In the genomic region with DNA sequence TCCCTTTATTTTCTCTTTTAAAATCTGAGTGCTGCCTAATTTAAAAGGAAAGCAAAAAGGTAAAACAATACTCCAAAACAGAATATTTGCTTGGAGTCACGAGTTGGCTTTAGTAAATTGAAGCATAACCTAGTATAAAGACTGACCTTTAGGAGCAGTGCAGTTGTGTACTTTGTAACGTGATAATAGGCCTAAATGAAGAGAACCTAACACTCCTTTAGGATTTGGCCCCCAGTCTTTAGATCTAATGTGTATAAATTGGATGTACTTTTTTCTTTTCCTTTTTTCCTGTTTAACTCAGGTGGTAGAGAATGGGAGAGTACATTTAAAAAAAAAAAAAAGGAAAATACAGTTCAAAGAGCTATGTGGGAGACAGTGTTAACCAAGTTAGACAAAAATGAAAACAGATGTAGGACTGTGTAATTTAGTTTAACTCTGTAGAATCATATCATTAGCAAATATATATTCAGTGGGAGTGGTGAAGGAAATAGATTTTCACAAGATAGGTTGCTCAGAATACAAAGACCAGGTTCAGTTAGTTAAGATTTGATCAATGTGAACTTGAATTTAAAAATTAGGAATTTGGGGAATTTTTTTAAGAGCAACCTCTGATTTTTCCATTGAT, we compare ENCODE assay signal across 2 cellular contexts.
TF ChIP-seq lines count a peak whose summit lies in the region.

No MANE protein-coding gene starts in this region.

TF ChIP-seq in GM23338, 12 proteins besides CTCF, POLR2A, EP300 and RAD21 (continued from another document):
- TF ChIP-seq ZNF462 (CRISPR knock-in tag; IDR thresholded peaks at IDR 0.05): no peak

TF ChIP-seq in HepG2, 621 proteins besides CTCF, POLR2A, EP300 and RAD21 (continued from another document and continues in another):
- TF ChIP-seq, protein P1, sequence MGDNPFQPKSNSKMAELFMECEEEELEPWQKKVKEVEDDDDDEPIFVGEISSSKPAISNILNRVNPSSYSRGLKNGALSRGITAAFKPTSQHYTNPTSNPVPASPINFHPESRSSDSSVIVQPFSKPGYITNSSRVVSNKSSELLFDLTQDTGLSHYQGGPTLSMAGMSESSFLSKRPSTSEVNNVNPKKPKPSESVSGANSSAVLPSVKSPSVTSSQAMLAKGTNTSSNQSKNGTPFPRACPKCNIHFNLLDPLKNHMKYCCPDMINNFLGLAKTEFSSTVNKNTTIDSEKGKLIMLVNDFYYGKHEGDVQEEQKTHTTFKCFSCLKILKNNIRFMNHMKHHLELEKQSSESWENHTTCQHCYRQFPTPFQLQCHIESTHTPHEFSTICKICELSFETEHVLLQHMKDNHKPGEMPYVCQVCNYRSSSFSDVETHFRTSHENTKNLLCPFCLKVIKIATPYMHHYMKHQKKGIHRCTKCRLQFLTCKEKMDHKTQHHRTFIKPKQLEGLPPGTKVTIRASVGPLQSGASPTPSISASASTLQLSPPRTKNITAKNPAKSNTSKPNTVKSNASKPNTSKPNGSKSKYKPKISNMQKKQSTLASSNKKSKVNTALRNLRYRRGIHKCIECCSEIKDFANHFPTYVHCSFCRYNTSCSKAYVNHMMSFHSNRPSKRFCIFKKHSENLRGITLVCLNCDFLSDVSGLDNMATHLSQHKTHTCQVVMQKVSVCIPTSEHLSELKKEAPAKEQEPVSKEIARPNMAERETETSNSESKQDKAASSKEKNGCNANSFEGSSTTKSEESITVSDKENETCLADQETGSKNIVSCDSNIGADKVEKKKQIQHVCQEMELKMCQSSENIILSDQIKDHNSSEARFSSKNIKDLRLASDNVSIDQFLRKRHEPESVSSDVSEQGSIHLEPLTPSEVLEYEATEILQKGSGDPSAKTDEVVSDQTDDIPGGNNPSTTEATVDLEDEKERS (CRISPR knock-in tag; IDR thresholded peaks at IDR 0.05): no peak
- TF ChIP-seq FIP1L1 (IDR thresholded peaks at IDR 0.05; ENCODE audit: borderline replicate concordance, insufficient read depth, low read depth, low read length): no peak
- no peak for TF ChIP-seq RCOR2 (CRISPR knock-in tag; IDR thresholded peaks at IDR 0.05)
- TF ChIP-seq BRCA1 (CRISPR knock-in tag; IDR thresholded peaks at IDR 0.05): no peak
- TF ChIP-seq SAP130 (CRISPR knock-in tag; IDR thresholded peaks at IDR 0.05; ENCODE audit: low read depth): peak; percentile 37
- no peak for TF ChIP-seq FOXA1 (IDR thresholded peaks at IDR 0.05)
- TF ChIP-seq FOXA1 (CRISPR knock-in tag; IDR thresholded peaks at IDR 0.05): peak; percentile 85
- 0 out of 2 replicates have a peak, but pooled peaks have one; percentile 21 for TF ChIP-seq RARA (CRISPR knock-in tag; IDR thresholded peaks at IDR 0.05)
- no peak for TF ChIP-seq PAX8 (CRISPR knock-in tag; IDR thresholded peaks at IDR 0.05; ENCODE audit: borderline replicate concordance)
- no peak for TF ChIP-seq FOXO1 (CRISPR knock-in tag; IDR thresholded peaks at IDR 0.05)
- TF ChIP-seq SP4 (CRISPR knock-in tag; IDR thresholded peaks at IDR 0.05): no peak
- TF ChIP-seq, protein P2, sequence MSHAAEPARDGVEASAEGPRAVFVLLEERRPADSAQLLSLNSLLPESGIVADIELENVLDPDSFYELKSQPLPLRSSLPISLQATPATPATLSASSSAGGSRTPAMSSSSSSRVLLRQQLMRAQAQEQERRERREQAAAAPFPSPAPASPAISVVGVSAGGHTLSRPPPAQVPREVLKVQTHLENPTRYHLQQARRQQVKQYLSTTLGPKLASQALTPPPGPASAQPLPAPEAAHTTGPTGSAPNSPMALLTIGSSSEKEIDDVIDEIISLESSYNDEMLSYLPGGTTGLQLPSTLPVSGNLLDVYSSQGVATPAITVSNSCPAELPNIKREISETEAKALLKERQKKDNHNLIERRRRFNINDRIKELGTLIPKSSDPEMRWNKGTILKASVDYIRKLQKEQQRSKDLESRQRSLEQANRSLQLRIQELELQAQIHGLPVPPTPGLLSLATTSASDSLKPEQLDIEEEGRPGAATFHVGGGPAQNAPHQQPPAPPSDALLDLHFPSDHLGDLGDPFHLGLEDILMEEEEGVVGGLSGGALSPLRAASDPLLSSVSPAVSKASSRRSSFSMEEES (CRISPR knock-in tag; IDR thresholded peaks at IDR 0.05): peak; percentile 95
- TF ChIP-seq, protein P3, sequence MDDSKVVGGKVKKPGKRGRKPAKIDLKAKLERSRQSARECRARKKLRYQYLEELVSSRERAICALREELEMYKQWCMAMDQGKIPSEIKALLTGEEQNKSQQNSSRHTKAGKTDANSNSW (CRISPR knock-in tag; IDR thresholded peaks at IDR 0.05; ENCODE audit: borderline replicate concordance): no peak
- TF ChIP-seq, protein P4, sequence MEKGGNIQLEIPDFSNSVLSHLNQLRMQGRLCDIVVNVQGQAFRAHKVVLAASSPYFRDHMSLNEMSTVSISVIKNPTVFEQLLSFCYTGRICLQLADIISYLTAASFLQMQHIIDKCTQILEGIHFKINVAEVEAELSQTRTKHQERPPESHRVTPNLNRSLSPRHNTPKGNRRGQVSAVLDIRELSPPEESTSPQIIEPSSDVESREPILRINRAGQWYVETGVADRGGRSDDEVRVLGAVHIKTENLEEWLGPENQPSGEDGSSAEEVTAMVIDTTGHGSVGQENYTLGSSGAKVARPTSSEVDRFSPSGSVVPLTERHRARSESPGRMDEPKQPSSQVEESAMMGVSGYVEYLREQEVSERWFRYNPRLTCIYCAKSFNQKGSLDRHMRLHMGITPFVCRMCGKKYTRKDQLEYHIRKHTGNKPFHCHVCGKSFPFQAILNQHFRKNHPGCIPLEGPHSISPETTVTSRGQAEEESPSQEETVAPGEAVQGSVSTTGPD (CRISPR knock-in tag; IDR thresholded peaks at IDR 0.05): no peak
- TF ChIP-seq, protein P5, sequence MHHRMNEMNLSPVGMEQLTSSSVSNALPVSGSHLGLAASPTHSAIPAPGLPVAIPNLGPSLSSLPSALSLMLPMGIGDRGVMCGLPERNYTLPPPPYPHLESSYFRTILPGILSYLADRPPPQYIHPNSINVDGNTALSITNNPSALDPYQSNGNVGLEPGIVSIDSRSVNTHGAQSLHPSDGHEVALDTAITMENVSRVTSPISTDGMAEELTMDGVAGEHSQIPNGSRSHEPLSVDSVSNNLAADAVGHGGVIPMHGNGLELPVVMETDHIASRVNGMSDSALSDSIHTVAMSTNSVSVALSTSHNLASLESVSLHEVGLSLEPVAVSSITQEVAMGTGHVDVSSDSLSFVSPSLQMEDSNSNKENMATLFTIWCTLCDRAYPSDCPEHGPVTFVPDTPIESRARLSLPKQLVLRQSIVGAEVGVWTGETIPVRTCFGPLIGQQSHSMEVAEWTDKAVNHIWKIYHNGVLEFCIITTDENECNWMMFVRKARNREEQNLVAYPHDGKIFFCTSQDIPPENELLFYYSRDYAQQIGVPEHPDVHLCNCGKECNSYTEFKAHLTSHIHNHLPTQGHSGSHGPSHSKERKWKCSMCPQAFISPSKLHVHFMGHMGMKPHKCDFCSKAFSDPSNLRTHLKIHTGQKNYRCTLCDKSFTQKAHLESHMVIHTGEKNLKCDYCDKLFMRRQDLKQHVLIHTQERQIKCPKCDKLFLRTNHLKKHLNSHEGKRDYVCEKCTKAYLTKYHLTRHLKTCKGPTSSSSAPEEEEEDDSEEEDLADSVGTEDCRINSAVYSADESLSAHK (CRISPR knock-in tag; IDR thresholded peaks at IDR 0.05; ENCODE audit: borderline replicate concordance): no peak
- TF ChIP-seq SNAPC5 (CRISPR knock-in tag; IDR thresholded peaks at IDR 0.05; ENCODE audit: borderline replicate concordance): no peak
- TF ChIP-seq HNF4G (IDR thresholded peaks at IDR 0.05; ENCODE audit: borderline replicate concordance, low read depth, low read length): no peak
- no peak for TF ChIP-seq HNF4G (CRISPR knock-in tag; IDR thresholded peaks at IDR 0.05; ENCODE audit: borderline replicate concordance, low read depth)
- TF ChIP-seq, protein P6, sequence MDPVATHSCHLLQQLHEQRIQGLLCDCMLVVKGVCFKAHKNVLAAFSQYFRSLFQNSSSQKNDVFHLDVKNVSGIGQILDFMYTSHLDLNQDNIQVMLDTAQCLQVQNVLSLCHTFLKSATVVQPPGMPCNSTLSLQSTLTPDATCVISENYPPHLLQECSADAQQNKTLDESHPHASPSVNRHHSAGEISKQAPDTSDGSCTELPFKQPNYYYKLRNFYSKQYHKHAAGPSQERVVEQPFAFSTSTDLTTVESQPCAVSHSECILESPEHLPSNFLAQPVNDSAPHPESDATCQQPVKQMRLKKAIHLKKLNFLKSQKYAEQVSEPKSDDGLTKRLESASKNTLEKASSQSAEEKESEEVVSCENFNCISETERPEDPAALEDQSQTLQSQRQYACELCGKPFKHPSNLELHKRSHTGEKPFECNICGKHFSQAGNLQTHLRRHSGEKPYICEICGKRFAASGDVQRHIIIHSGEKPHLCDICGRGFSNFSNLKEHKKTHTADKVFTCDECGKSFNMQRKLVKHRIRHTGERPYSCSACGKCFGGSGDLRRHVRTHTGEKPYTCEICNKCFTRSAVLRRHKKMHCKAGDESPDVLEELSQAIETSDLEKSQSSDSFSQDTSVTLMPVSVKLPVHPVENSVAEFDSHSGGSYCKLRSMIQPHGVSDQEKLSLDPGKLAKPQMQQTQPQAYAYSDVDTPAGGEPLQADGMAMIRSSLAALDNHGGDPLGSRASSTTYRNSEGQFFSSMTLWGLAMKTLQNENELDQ (CRISPR knock-in tag; IDR thresholded peaks at IDR 0.05; ENCODE audit: borderline replicate concordance): no peak
- no peak for TF ChIP-seq MTA1 (CRISPR knock-in tag; IDR thresholded peaks at IDR 0.05; ENCODE audit: borderline replicate concordance)
- TF ChIP-seq ZNF333 (CRISPR knock-in tag; IDR thresholded peaks at IDR 0.05; ENCODE audit: borderline replicate concordance): no peak
- peak; percentile 81 for TF ChIP-seq FOXA3 (CRISPR knock-in tag; IDR thresholded peaks at IDR 0.05)
- TF ChIP-seq, protein P7, sequence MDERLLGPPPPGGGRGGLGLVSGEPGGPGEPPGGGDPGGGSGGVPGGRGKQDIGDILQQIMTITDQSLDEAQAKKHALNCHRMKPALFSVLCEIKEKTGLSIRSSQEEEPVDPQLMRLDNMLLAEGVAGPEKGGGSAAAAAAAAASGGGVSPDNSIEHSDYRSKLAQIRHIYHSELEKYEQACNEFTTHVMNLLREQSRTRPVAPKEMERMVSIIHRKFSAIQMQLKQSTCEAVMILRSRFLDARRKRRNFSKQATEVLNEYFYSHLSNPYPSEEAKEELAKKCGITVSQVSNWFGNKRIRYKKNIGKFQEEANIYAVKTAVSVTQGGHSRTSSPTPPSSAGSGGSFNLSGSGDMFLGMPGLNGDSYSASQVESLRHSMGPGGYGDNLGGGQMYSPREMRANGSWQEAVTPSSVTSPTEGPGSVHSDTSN (CRISPR knock-in tag; IDR thresholded peaks at IDR 0.05): no peak
- peak; percentile 80 for TF ChIP-seq PPARG (CRISPR knock-in tag; conservative IDR thresholded peaks at IDR 0.05)
- no peak for TF ChIP-seq BRD4 (CRISPR knock-in tag; IDR thresholded peaks at IDR 0.05)
- TF ChIP-seq ZBTB1 (CRISPR knock-in tag; IDR thresholded peaks at IDR 0.05; ENCODE audit: borderline replicate concordance): no peak
- TF ChIP-seq, protein P8, sequence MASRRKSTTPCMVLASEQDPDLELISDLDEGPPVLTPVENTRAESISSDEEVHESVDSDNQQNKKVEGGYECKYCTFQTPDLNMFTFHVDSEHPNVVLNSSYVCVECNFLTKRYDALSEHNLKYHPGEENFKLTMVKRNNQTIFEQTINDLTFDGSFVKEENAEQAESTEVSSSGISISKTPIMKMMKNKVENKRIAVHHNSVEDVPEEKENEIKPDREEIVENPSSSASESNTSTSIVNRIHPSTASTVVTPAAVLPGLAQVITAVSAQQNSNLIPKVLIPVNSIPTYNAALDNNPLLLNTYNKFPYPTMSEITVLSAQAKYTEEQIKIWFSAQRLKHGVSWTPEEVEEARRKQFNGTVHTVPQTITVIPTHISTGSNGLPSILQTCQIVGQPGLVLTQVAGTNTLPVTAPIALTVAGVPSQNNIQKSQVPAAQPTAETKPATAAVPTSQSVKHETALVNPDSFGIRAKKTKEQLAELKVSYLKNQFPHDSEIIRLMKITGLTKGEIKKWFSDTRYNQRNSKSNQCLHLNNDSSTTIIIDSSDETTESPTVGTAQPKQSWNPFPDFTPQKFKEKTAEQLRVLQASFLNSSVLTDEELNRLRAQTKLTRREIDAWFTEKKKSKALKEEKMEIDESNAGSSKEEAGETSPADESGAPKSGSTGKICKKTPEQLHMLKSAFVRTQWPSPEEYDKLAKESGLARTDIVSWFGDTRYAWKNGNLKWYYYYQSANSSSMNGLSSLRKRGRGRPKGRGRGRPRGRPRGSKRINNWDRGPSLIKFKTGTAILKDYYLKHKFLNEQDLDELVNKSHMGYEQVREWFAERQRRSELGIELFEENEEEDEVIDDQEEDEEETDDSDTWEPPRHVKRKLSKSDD (CRISPR knock-in tag; IDR thresholded peaks at IDR 0.05; ENCODE audit: low read depth): no peak
- TF ChIP-seq HCFC1 (IDR thresholded peaks at IDR 0.05; ENCODE audit: low read depth, low read length): no peak
- TF ChIP-seq SOX5 (CRISPR knock-in tag; IDR thresholded peaks at IDR 0.05; ENCODE audit: borderline replicate concordance): peak; percentile 57; the same call in 1 of the 2 replicates
- no peak for TF ChIP-seq CCAR2 (optimal IDR thresholded peaks at IDR 0.05; ENCODE audit: low read depth, low read length)
- no peak for TF ChIP-seq SOX6 (IDR thresholded peaks at IDR 0.05)
- peak; percentile 32; the same call in 1 of the 2 replicates for TF ChIP-seq SOX6 (CRISPR knock-in tag; IDR thresholded peaks at IDR 0.05)
- no peak for TF ChIP-seq ZNF629 (CRISPR knock-in tag; conservative IDR thresholded peaks at IDR 0.05)
- TF ChIP-seq STAT6 (CRISPR knock-in tag; IDR thresholded peaks at IDR 0.05; ENCODE audit: borderline replicate concordance): no peak
